11 cellular contexts compared by ENCODE assay signal in genomic region chr21:41802684-41803083, GRCh38. TPM values are rescaled to one million over a fixed set of nuclear protein-coding genes. Genes with fewer than 3 reads are reported as not detected.
A peak's percentile ranks its signal among the peaks of the same experiment; 100 is the strongest.
DNase-seq lines count a peak whose midpoint lies in the region; ATAC-seq and TF ChIP-seq lines count a peak whose summit lies in the region.
"Had no signal": no experiment of that assay in that cellular context is flagged by ENCODE, and none has a peak within 500 bp of the region (broad histone marks: within the 10 kb centered on the region; RNA-seq: fewer than 3 reads in every experiment).

No MANE protein-coding gene starts in this region.

- ATAC-seq in heart right ventricle (peak; percentile 48 to 87 (median 68)), HG03469 (IDR thresholded peaks at IDR 0.05; ENCODE audit: unreplicated experiment) (no peak)

- H3K4me3 ChIP-seq in BJ (ENCODE audit: low read depth, low read length) = no peak overlapping the region
- no peak overlapping the region for H3K4me3 ChIP-seq in heart right ventricle
- peak overlapping the region; percentile 13 for H3K4me3 ChIP-seq in rectal smooth muscle tissue (ENCODE audit: low read length)

- peaks cover 1% of the 10 kb centered on the region for H3K36me3 ChIP-seq in BJ (ENCODE audit: control insufficient read depth, insufficient read depth, low read length)
- H3K36me3 ChIP-seq in heart right ventricle = peaks cover 0 to 61% (median 4%) of the 10 kb centered on the region in 9 donors
- peaks cover 8% of the 10 kb centered on the region for H3K36me3 ChIP-seq in rectal smooth muscle tissue (ENCODE audit: control insufficient read depth, insufficient read depth, low read length)

- H3K9ac ChIP-seq in rectal smooth muscle tissue (ENCODE audit: low read length) = no peak overlapping the region

- H3K4me1 ChIP-seq in heart right ventricle = peaks cover 0 to 10% (median 0%) of the 10 kb centered on the region in 9 donors
- peaks cover 9% of the 10 kb centered on the region for H3K4me1 ChIP-seq in rectal smooth muscle tissue (ENCODE audit: control insufficient read depth, insufficient read depth, low read length)

- DNase-seq in BJ (ENCODE audit: low read depth) (no peak), heart right ventricle (peak; percentile 60), GM10266 (ENCODE audit: extremely low spot score) (no peak), SHP77 treated with DMSO at 0.1 percent for 48 hours (lab: John Stamatoyannopoulos, UW) (no peak)
- DNase-seq in stimulated activated naive CD4-positive, alpha-beta T cell (lab: John Stamatoyannopoulos, UW) = no peak
- DNase-seq: central memory CD4-positive, alpha-beta T cell; naive B cell; NCI-H2081 had no signal

- POLR2A ChIA-PET in BJ (lab: Charles Lee) = no interaction called here

- H3K27ac ChIP-seq in VCaP (peak overlapping the region; percentile 82), heart right ventricle (peak overlapping the region in 1 of 10 donors; percentile 16), rectal smooth muscle tissue (ENCODE audit: low read depth, low read length) (no peak overlapping the region)

- intact Hi-C loops in heart right ventricle (cut with DNase I) = no loop called here

- 60 to 66% methylated on average over 19 of the region's 19 CpGs for WGBS in heart right ventricle, 2 donors

- CTCF ChIA-PET in BJ (lab: Yijun Ruan, JAX) = interaction anchor here (1.0 to 1.4 kb wide), 3 partner anchors 14 to 520 kb away, joined by 4 to 7 read pairs (median 5); no protein-coding TSS in a partner anchor

- H3K27me3 ChIP-seq in BJ (ENCODE audit: control insufficient read depth, insufficient read depth, low read length) = no peaks in the 10 kb centered on the region
- H3K27me3 ChIP-seq in heart right ventricle = no peaks in the 10 kb centered on the region
- H3K27me3 ChIP-seq in rectal smooth muscle tissue (ENCODE audit: control insufficient read depth, insufficient read depth, low read length) = no peaks in the 10 kb centered on the region

- no peaks in the 10 kb centered on the region for H3K9me3 ChIP-seq in heart right ventricle

- 0 out of 2 replicates have a peak, but pooled peaks have one; percentile 3 for TF ChIP-seq CTCF in BJ (IDR thresholded peaks at IDR 0.05; ENCODE audit: insufficient read depth, low read depth, low read length)
- no peak; the same call in 1 of the 2 replicates for TF ChIP-seq CTCF in VCaP (conservative IDR thresholded peaks at IDR 0.05)
- peak in 1 of 9 donors; percentile 6 for TF ChIP-seq CTCF in heart right ventricle (IDR thresholded peaks at IDR 0.05)
- no peak for TF ChIP-seq CTCF in GM10266 (IDR thresholded peaks at IDR 0.05; ENCODE audit: control insufficient read depth, insufficient read depth, low read depth, missing control alignments)

RNA-seq across cellular contexts. Expression of gene RIPK4, which starts 35.8 kb away (rescaled TPM):
- polyA plus RNA-seq in BJ (2011; rRNA removed) = 0.13 and 0.37 TPM in 2 replicates
- polyA minus RNA-seq in BJ (2011; rRNA and poly(A)+ RNA removed) = 0.24 and 1.1 TPM in 2 replicates
- under 1 TPM in 5 of 10 donors, not detected in 5; 0.05 to 0.12 (median 0.07) TPM for total RNA-seq in heart right ventricle
- under 1 TPM; 0.04 to 0.15 TPM for polyA plus RNA-seq in heart right ventricle

Comparison
In these comparisons a context has a peak if more than half of its experiments do, and no peak if none do; other contexts are left out.
1. DNase-seq: peak in heart right ventricle (2 of 2); none in BJ (single experiment), GM10266 (single experiment), stimulated activated naive CD4-positive, alpha-beta T cell (0 of 6) and SHP77 treated with DMSO at 0.1 percent for 48 hours (single experiment).